2 cellular contexts compared by ENCODE assay signal in genomic region chr10:71064413-71065118, GRCh38.
TF ChIP-seq lines count a peak whose summit lies in the region.

No MANE protein-coding gene starts in this region.

TF ChIP-seq in IMR-90, 13 proteins besides CTCF, POLR2A, EP300 and RAD21:
- TF ChIP-seq USF2 (IDR thresholded peaks at IDR 0.05; ENCODE audit: low read depth, low read length) (peak; percentile 29; the same call in 1 of the 2 replicates), RCOR1 (IDR thresholded peaks at IDR 0.05; ENCODE audit: insufficient replicate concordance, low read length) (no peak)
TF ChIP-seq in IMR-90: peak in this region for 1.

TF ChIP-seq in K562, 482 proteins besides CTCF, POLR2A, EP300 and RAD21:
- TF ChIP-seq ZNF280B (CRISPR knock-in tag; IDR thresholded peaks at IDR 0.05) (no peak), USF1 (CRISPR knock-in tag; IDR thresholded peaks at IDR 0.05) (peak; percentile 50; the same call in 1 of the 2 replicates), USF2 (CRISPR knock-in tag; IDR thresholded peaks at IDR 0.05) (peak; percentile 25; the same call in 1 of the 2 replicates), STAG1 (CRISPR knock-in tag; IDR thresholded peaks at IDR 0.05; ENCODE audit: borderline replicate concordance) (no peak)
